17 cellular contexts compared by ENCODE assay signal in the genomic region with DNA sequence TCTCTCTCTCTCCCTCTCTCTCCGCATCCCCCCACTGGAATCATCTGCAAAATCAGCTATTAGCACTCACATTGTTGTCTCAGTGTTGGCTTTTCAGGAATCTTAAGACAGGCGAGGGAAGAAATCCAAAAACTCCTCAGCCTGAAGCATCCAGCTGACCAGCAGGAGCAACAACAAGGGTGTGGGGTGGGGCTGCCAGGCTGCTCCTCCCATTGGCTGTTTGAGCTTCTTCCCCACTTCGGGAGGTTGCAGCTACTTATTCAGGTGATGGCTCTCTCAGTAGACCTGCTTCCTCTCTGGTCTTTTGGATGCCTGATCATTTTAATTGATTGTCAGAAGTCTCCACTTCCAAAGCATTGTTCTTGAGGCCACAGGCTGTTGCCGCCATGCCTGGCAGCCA. TPM values are rescaled to one million over a fixed set of nuclear protein-coding genes. Genes with fewer than 3 reads are reported as not detected.
DNase-seq lines count a peak whose midpoint lies in the region; ATAC-seq and TF ChIP-seq lines count a peak whose summit lies in the region.
"Had no signal": no experiment of that assay in that cellular context is flagged by ENCODE, and none has a peak within 500 bp of the region (broad histone marks: within the 10 kb centered on the region; RNA-seq: fewer than 3 reads in every experiment).

No MANE protein-coding gene starts in this region.

- H3K4me3 ChIP-seq in H7 (ENCODE audit: insufficient read depth, low read depth, low read length) (no peak overlapping the region), ectodermal cell (ENCODE audit: insufficient read depth, low read depth, low read length) (no peak overlapping the region), HAP-1 (no peak overlapping the region)
- H3K4me3 ChIP-seq: GM23248 had no signal

- WGBS in ectodermal cell, 2 experiments = 57 to 65% methylated on average over 4 of the region's 4 CpGs

- no peaks in the 10 kb centered on the region; the same call in 1 of the 2 replicates for H3K27me3 ChIP-seq in H7 (ENCODE audit: control insufficient read depth, insufficient read depth, low read length)
- peaks cover 4% of the 10 kb centered on the region for H3K27me3 ChIP-seq in ectodermal cell (ENCODE audit: control insufficient read depth, insufficient read depth, low read length, poor library complexity, severe bottlenecking)
- peaks cover 7% of the 10 kb centered on the region for H3K27me3 ChIP-seq in HAP-1 (ENCODE audit: low read depth)

- H3K4me1 Mint-ChIP-seq in chondrocyte (ENCODE audit: low read depth) = no peaks in the 10 kb centered on the region
- H3K4me1 Mint-ChIP-seq: IgD-negative memory B cell had no signal

- no peak overlapping the region for H3K27ac Mint-ChIP-seq in chondrocyte (ENCODE audit: unreplicated experiment)
- H3K27ac Mint-ChIP-seq: CD4-positive, alpha-beta T cell; IgD-negative memory B cell had no signal

- no peaks in the 10 kb centered on the region for H3K9me3 ChIP-seq in ectodermal cell (ENCODE audit: control insufficient read depth, low read length)
- no peaks in the 10 kb centered on the region for H3K9me3 ChIP-seq in HAP-1
- H3K9me3 ChIP-seq: Caco-2 had no signal

- H3K9me3 Mint-ChIP-seq in chondrocyte (ENCODE audit: low read depth) = no peaks in the 10 kb centered on the region
- H3K9me3 Mint-ChIP-seq: CD4-positive, alpha-beta T cell; IgD-negative memory B cell had no signal

- H3K27ac ChIP-seq in ectodermal cell (ENCODE audit: insufficient read depth, low read depth, low read length, poor library complexity, severe bottlenecking) = peak overlapping the region; percentile 73
- H3K27ac ChIP-seq: C4-2B, GM23248 had no signal

- peaks cover 38% of the 10 kb centered on the region for H3K27me3 Mint-ChIP-seq in chondrocyte (ENCODE audit: low read depth)

- no peaks in the 10 kb centered on the region for H3K36me3 Mint-ChIP-seq in chondrocyte (ENCODE audit: low read depth)
- H3K36me3 Mint-ChIP-seq: IgD-negative memory B cell had no signal

- H3K36me3 ChIP-seq in H7 (replicated peaks; ENCODE audit: control insufficient read depth, insufficient read depth, low read length) = no peaks in the 10 kb centered on the region
- H3K36me3 ChIP-seq in ectodermal cell (ENCODE audit: control insufficient read depth, insufficient read depth, low read length) = no peaks in the 10 kb centered on the region
- H3K36me3 ChIP-seq in HAP-1 (replicated peaks) = no peaks in the 10 kb centered on the region

- in situ Hi-C loops in HAP-1 (cut with MboI; ENCODE audit: low sequenced_read_pairs) = no loop called here

- no peak for TF ChIP-seq CTCF in chondrocyte (IDR thresholded peaks at IDR 0.05)

- DNase-seq in H7 (peak; percentile 83), iPS-NIHi7 (ENCODE audit: extremely low spot score) (peak; percentile 68), HAP-1 (ENCODE audit: low spot score in 2 of 2) (no peak), chondrocyte (ENCODE audit: low spot score) (no peak)
- DNase-seq: ACHN; AML-193; Caco-2; CD4-positive, alpha-beta T cell; GM23248; KBM-7 had no signal

- ATAC-seq in HG03442 (IDR thresholded peaks at IDR 0.05; ENCODE audit: unreplicated experiment) (no peak), GM18861 (IDR thresholded peaks at IDR 0.05; ENCODE audit: unreplicated experiment) (no peak)
- ATAC-seq: HepG2 had no signal

- peaks cover 17% of the 10 kb centered on the region for H3K4me1 ChIP-seq in ectodermal cell (ENCODE audit: control insufficient read depth, insufficient read depth, low read length)
- no peaks in the 10 kb centered on the region for H3K4me1 ChIP-seq in HAP-1
- H3K4me1 ChIP-seq: Caco-2 had no signal

- no peak overlapping the region for H3K4me3 Mint-ChIP-seq in chondrocyte (ENCODE audit: unreplicated experiment)
- H3K4me3 Mint-ChIP-seq: CD4-positive, alpha-beta T cell; IgD-negative memory B cell had no signal

RNA-seq across cellular contexts. Expression of a gene that starts 24.1 kb away (rescaled TPM):
- total RNA-seq in H7 (2014; rRNA removed; shearing (Covaris generic)) = 0.07 TPM in 1 of 2 replicates, not detected in the other
- polyA plus RNA-seq in ectodermal cell (2013, experiment 1 of 4) = 0.15 TPM
- 0.14 TPM for polyA plus RNA-seq in ectodermal cell (2013, experiment 2 of 4)
- 0.32 TPM for polyA plus RNA-seq in ectodermal cell (2013, experiment 3 of 4)
- 0.16 TPM for polyA plus RNA-seq in ectodermal cell (2013, experiment 4 of 4)
- not detected in 3 replicates for total RNA-seq in chondrocyte
- total RNA-seq: Caco-2; CD4-positive, alpha-beta T cell; GM23248; HepG2 had no signal
- polyA plus RNA-seq: BJ, GM23248, HepG2, IgD-negative memory B cell had no signal

RNA-seq across cellular contexts. Expression of a gene that starts 48.1 kb away (rescaled TPM):
- 16.0 and 17.0 TPM in 2 replicates for total RNA-seq in H7 (2014; rRNA removed; shearing (Covaris generic))
- 13.0 TPM for polyA plus RNA-seq in ectodermal cell (2013, experiment 1 of 4)
- polyA plus RNA-seq in ectodermal cell (2013, experiment 2 of 4) = 12.5 TPM
- polyA plus RNA-seq in ectodermal cell (2013, experiment 3 of 4) = 10.1 TPM
- polyA plus RNA-seq in ectodermal cell (2013, experiment 4 of 4) = 11.8 TPM
- 4.1 to 5.2 TPM (median 4.9 TPM) in 3 replicates for total RNA-seq in chondrocyte

Comparison
In these comparisons a context has a peak if more than half of its experiments do, and no peak if none do; other contexts are left out.
1. DNase-seq: peak in H7 (single experiment) and iPS-NIHi7 (single experiment); none in HAP-1 (0 of 2) and chondrocyte (single experiment).